ENCODE assay signal across 1 cellular context in genomic region chr15:65424683-65425082, GRCh38.
TF ChIP-seq lines count a peak whose summit lies in the region.

No MANE protein-coding gene starts in this region.

TF ChIP-seq in WTC11, 78 proteins besides CTCF, POLR2A, EP300 and RAD21 (continued from another document):
- TF ChIP-seq, protein P1, sequence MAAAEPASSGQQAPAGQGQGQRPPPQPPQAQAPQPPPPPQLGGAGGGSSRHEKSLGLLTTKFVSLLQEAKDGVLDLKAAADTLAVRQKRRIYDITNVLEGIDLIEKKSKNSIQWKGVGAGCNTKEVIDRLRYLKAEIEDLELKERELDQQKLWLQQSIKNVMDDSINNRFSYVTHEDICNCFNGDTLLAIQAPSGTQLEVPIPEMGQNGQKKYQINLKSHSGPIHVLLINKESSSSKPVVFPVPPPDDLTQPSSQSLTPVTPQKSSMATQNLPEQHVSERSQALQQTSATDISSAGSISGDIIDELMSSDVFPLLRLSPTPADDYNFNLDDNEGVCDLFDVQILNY (CRISPR knock-in tag; IDR thresholded peaks at IDR 0.05): no peak
- TF ChIP-seq MYBL2 (CRISPR knock-in tag; IDR thresholded peaks at IDR 0.05) (no peak), FOXK1 (CRISPR knock-in tag; IDR thresholded peaks at IDR 0.05) (no peak), ERG (CRISPR knock-in tag; IDR thresholded peaks at IDR 0.05) (no peak), ZNF138 (CRISPR knock-in tag; conservative IDR thresholded peaks at IDR 0.05) (no peak)
TF ChIP-seq in WTC11: peak in this region for 0.
